8 cellular contexts compared by ENCODE assay signal in the genomic region with DNA sequence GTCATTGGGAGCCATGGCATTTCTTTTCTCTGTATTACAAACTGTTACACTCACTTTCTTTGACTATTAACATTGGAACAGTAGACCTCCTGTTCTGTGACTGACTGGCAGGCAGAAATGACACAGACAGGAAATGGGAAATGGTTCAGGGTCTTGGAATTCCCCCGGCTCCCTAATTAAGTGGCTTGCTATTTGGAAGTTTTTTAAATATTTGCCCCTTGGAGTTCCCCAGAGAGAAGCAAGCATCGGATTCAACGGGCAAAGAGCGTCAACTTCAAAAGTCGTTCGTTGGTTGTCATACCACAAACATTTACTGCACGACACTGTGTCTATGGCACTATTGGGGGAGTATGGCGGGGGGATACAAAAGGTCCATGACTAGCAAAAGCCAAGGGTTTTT. TPM values are rescaled to one million over a fixed set of nuclear protein-coding genes. Genes with fewer than 3 reads are reported as not detected.
DNase-seq lines count a peak whose midpoint lies in the region; ATAC-seq and TF ChIP-seq lines count a peak whose summit lies in the region.

No MANE protein-coding gene starts in this region.

- H3K27me3 ChIP-seq in thoracic aorta (replicated peaks; ENCODE audit: insufficient read depth), result no peaks in the 10 kb centered on the region

- DNase-seq in Caki2 (ENCODE audit: low read depth), result peak; percentile 59
- DNase-seq in HuH-7 (ENCODE audit: low spot score), result peak; percentile 8
- DNase-seq in amniotic stem cell (lab: John Stamatoyannopoulos, UW), result peak; percentile 42
- DNase-seq in kidney tubule cell (ENCODE audit: low spot score), result peak; percentile 96
- DNase-seq in thoracic aorta (ENCODE audit: low spot score), result no peak
- DNase-seq in ecto neural progenitor cell (ENCODE audit: low spot score), result no peak
- no peak for DNase-seq in activated CD4-positive, alpha-beta T cell treated with anti-CD3 and anti-CD28 coated beads, Interleukin-2, amount 50 U/mL, for 4 hours

- H3K27ac ChIP-seq in thoracic aorta, result peak overlapping the region; percentile 99 to 100

- ATAC-seq in thoracic aorta (ENCODE audit: insufficient number of reproducible peaks, low FRiP score, low read depth) (peak; percentile 23), GM19397 (IDR thresholded peaks at IDR 0.05; ENCODE audit: unreplicated experiment) (no peak)

- no peaks in the 10 kb centered on the region for H3K9me3 ChIP-seq in thoracic aorta

- no peaks in the 10 kb centered on the region for H3K36me3 ChIP-seq in thoracic aorta

- in situ Hi-C loops in Caki2 (cut with HindIII; ENCODE audit: low pct_unique_long_range_greater_than_20kb, low sequenced_read_pairs), result no loop called here

- peak overlapping the region; percentile 99 for H3K4me3 ChIP-seq in thoracic aorta

- no peak for TF ChIP-seq CTCF in thoracic aorta (IDR thresholded peaks at IDR 0.05)

- peaks cover 16 to 31% of the 10 kb centered on the region in 2 donors for H3K4me1 ChIP-seq in thoracic aorta (ENCODE audit: control insufficient read depth in 1 of 2, low read depth in 2 of 2)

RNA-seq across cellular contexts. Expression of gene BIRC2, which starts 1.1 kb away (rescaled TPM):
- 37.2 and 46.7 TPM in 2 replicates for total RNA-seq in Caki2 (2014; rRNA removed; shearing (Covaris generic); ENCODE audit: low replicate concordance)
- 10 to 100 TPM; 48.7 to 92.9 TPM for total RNA-seq in thoracic aorta

RNA-seq across cellular contexts. Expression of gene BIRC3, which starts 28.6 kb away (rescaled TPM):
- total RNA-seq in Caki2 (2014; rRNA removed; shearing (Covaris generic); ENCODE audit: low replicate concordance), result 12.2 and 12.6 TPM in 2 replicates
- 10 to 100 TPM in 1 of 2 donors, 1 to 10 TPM in 1; 4.9 to 15.3 TPM for total RNA-seq in thoracic aorta

Comparison
In these comparisons a context has a peak if more than half of its experiments do, and no peak if none do; other contexts are left out.
1. DNase-seq: peak in Caki2 (single experiment), HuH-7 (single experiment), amniotic stem cell (single experiment) and kidney tubule cell (single experiment); none in thoracic aorta (single experiment), ecto neural progenitor cell (single experiment) and activated CD4-positive, alpha-beta T cell treated with anti-CD3 and anti-CD28 coated beads, Interleukin-2, amount 50 U/mL, for 4 hours (0 of 2).